ENCODE assay signal across 29 cellular contexts in the genomic region with DNA sequence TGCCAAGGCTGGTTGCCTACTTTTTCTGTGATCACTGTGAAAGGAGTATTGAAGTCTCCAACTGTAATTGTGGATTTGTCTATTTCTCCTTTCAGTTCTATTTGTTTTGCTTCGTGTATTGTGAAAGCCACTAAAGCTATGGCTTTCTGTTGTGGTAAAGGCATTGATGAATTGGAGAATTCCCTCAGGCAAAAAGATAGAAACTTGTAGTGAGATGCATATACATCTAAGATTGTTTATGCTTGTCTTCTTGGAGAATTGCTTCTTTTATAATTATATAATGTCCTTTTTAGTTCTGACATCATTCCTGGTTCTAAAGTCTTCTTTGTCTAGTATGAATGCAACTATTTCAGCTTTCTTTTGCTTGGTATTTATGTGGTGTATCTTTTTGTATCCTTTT.
"Had no signal": no experiment of that assay in that cellular context is flagged by ENCODE, and none has a peak within 500 bp of the region (broad histone marks: within the 10 kb centered on the region; RNA-seq: fewer than 3 reads in every experiment).

No MANE protein-coding gene starts in this region.

- H3K27me3 ChIP-seq: ascending aorta, cardiac muscle cell had no signal

- H3K36me3 ChIP-seq: cardiac muscle cell had no signal

- H3K27ac ChIP-seq: ascending aorta, cardiac muscle cell, VCaP had no signal

- H3K4me3 ChIP-seq: ascending aorta, cardiac muscle cell had no signal

- H3K4me1 ChIP-seq: ascending aorta had no signal

- DNase-seq: activated B cell treated with CpG ODN at 0.5 μM for 24 hours; activated CD4-positive, alpha-beta memory T cell treated with anti-CD3 and anti-CD28 coated beads, Interleukin-2, amount 10 ng/mL, durations not matched to agents 7 days and 5 days; activated CD4-positive, alpha-beta T cell treated with anti-CD3 and anti-CD28 coated beads for 4 hours; activated CD4-positive, alpha-beta T cell treated with anti-CD3 and anti-CD28 coated beads, Interleukin-2, amount 10 ng/mL, durations not matched to agents 24 days and 14 days; activated CD4-positive, alpha-beta T cell treated with anti-CD3 and anti-CD28 coated beads, Interleukin-2, amount 50 U/mL, for 1 hour; activated CD4-positive, alpha-beta T cell treated with anti-CD3 and anti-CD28 coated beads, Interleukin-2, amount 50 U/mL, for 4 hours; activated CD4-positive, CD25-positive, alpha-beta regulatory T cell treated with anti-CD3 and anti-CD28 coated beads, Interleukin-2, amount 50 U/mL, for 72 hours; activated CD8-positive, alpha-beta memory T cell treated with anti-CD3 and anti-CD28 coated beads for 24 hours; activated CD8-positive, alpha-beta memory T cell treated with anti-CD3 and anti-CD28 coated beads, Interleukin-2, amount 10 ng/mL, durations not matched to agents 7 days and 5 days; activated CD8-positive, alpha-beta memory T cell treated with anti-CD3 and anti-CD28 coated beads, Interleukin-2, amount 50 U/mL, for 48 hours; activated CD8-positive, alpha-beta T cell treated with anti-CD3 and anti-CD28 coated beads, Interleukin-2, amount 10 ng/mL, durations not matched to agents 7 days and 5 days; activated effector memory CD4-positive, alpha-beta T cell treated with Interleukin-2 at 50 U/mL for 16 hours; activated gamma-delta T cell; activated naive CD4-positive, alpha-beta T cell treated with anti-CD3 and anti-CD28 coated beads, Interleukin-2, amount 10 ng/mL, durations not matched to agents 7 days and 5 days; activated naive CD4-positive, alpha-beta T cell treated with Interleukin-2 at 50 U/mL for 16 hours; activated naive CD8-positive, alpha-beta T cell treated with anti-CD3 and anti-CD28 coated beads, Interleukin-2, amount 10 ng/mL, durations not matched to agents 7 days and 5 days; activated naive CD8-positive, alpha-beta T cell treated with anti-CD3 and anti-CD28 coated beads, Interleukin-2, amount 50 U/mL, for 24 hours; activated T-cell treated with anti-CD3 and anti-CD28 coated beads, Interleukin-2, amount 50 U/mL, for 24 hours; activated T-cell treated with anti-CD3 and anti-CD28 coated beads, Interleukin-2, amount 50 U/mL, for 48 hours; amygdala; anterior cingulate cortex; caudate nucleus; cerebellar nuclear complex; T-helper 1 cell; T-helper 2 cell; T-helper 9 cell had no signal
